ENCODE assay signal across 8 cellular contexts in the genomic region with DNA sequence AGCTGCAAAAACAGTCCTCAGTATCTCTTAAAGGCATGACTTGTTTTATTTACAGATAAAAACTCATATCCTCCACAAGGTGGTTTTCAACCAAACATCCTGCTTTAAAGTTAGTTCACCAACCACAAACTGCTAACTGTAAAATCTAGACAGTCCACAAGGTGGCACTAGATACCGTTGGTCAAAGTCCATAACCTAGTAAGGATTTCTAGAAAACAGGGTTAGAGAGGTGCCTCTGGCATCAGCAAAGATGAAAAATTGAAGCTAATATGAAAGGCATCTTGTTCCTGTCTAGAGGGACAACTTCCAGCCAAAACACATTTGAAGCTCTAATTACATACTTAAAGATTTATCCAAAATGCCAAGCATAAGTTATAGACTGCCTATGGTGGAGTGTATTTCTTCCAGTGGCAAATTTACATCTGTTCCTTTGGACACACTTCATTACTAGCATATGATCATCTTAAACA. TPM values are rescaled to one million over a fixed set of nuclear protein-coding genes. Genes with fewer than 3 reads are reported as not detected.
A peak's percentile ranks its signal among the peaks of the same experiment; 100 is the strongest.
DNase-seq lines count a peak whose midpoint lies in the region; ATAC-seq, FAIRE-seq and TF ChIP-seq lines count a peak whose summit lies in the region.

No MANE protein-coding gene starts in this region.

- ATAC-seq in GM18520 (IDR thresholded peaks at IDR 0.05; ENCODE audit: unreplicated experiment) = peak; percentile 61
- peak; percentile 62 for ATAC-seq in HG02981 (IDR thresholded peaks at IDR 0.05; ENCODE audit: unreplicated experiment)

- CTCF ChIA-PET in BJ (lab: Yijun Ruan, JAX) = interaction anchor here (0.6 to 2.5 kb wide), 18 partner anchors 11 to 1550 kb away, joined by 3 to 29 read pairs (median 4); partner anchors contain the start of gene ZMAT3

- H3K4me3 ChIP-seq in BJ (ENCODE audit: low read depth, low read length) = no peak overlapping the region
- no peak overlapping the region for H3K4me3 ChIP-seq in bronchial epithelial cell (ENCODE audit: low read depth, low read length)

- no peaks in the 10 kb centered on the region for H3K27me3 ChIP-seq in BJ (ENCODE audit: control insufficient read depth, insufficient read depth, low read length)
- no peaks in the 10 kb centered on the region for H3K27me3 ChIP-seq in bronchial epithelial cell (ENCODE audit: control insufficient read depth, insufficient read depth, low read length)

- DNase-seq in BJ (ENCODE audit: low read depth) = peak; percentile 40
- DNase-seq in NCI-H1694 (lab: John Stamatoyannopoulos, UW) = peak; percentile 82
- peak; percentile 48 for DNase-seq in T follicular helper cell (ENCODE audit: low read depth)
- peak; percentile 76 for DNase-seq in bronchial epithelial cell (ENCODE audit: low read depth)
- DNase-seq in kidney glomerular epithelial cell (lab: John Stamatoyannopoulos, UW) = peak; percentile 83
- peak; percentile 13 to 16 for DNase-seq in stimulated activated CD8-positive, alpha-beta memory T cell treated with anti-CD3 and anti-CD28 coated beads, Interleukin-4, amount 100 ng/mL, for 4 hours (ENCODE audit: low read depth in 2 of 2, low spot score in 1 of 2)

- FAIRE-seq in bronchial epithelial cell (lab: Jason Lieb, UNC) = no peak

- H3K36me3 ChIP-seq in BJ (ENCODE audit: control insufficient read depth, insufficient read depth, low read length) (no peaks in the 10 kb centered on the region), bronchial epithelial cell (ENCODE audit: control insufficient read depth, insufficient read depth, low read length) (no peaks in the 10 kb centered on the region)

- TF ChIP-seq CTCF in BJ (IDR thresholded peaks at IDR 0.05; ENCODE audit: insufficient read depth, low read depth, low read length) = peak; percentile 79
- peak; percentile 64 for TF ChIP-seq CTCF in bronchial epithelial cell (IDR thresholded peaks at IDR 0.05; ENCODE audit: insufficient read depth, low read length, severe bottlenecking)

- POLR2A ChIA-PET in BJ (lab: Charles Lee) = interaction anchor here (0.5 kb wide), 1 partner anchor 301 kb away, joined by 4 read pairs; no protein-coding TSS in a partner anchor

RNA-seq across cellular contexts. Expression of gene ZMAT3, which starts 56.0 kb away (rescaled TPM):
- polyA plus RNA-seq in BJ (2011; rRNA removed) = 38.7 and 41.4 TPM in 2 replicates
- 75.4 and 138 TPM in 2 replicates for polyA minus RNA-seq in BJ (2011; rRNA and poly(A)+ RNA removed)
- total RNA-seq in bronchial epithelial cell = 12.2 and 15.3 TPM in 2 replicates

Comparison
In these comparisons a context has a peak if more than half of its experiments do, and no peak if none do; other contexts are left out.
1. DNase-seq: peak in every context shown above with its lines; median percentile 83 in kidney glomerular epithelial cell; 82 in NCI-H1694; 76 in bronchial epithelial cell; 48 in T follicular helper cell; 40 in BJ; 14 in stimulated activated CD8-positive, alpha-beta memory T cell treated with anti-CD3 and anti-CD28 coated beads, Interleukin-4, amount 100 ng/mL, for 4 hours.